9 cellular contexts compared by ENCODE assay signal in the genomic region with DNA sequence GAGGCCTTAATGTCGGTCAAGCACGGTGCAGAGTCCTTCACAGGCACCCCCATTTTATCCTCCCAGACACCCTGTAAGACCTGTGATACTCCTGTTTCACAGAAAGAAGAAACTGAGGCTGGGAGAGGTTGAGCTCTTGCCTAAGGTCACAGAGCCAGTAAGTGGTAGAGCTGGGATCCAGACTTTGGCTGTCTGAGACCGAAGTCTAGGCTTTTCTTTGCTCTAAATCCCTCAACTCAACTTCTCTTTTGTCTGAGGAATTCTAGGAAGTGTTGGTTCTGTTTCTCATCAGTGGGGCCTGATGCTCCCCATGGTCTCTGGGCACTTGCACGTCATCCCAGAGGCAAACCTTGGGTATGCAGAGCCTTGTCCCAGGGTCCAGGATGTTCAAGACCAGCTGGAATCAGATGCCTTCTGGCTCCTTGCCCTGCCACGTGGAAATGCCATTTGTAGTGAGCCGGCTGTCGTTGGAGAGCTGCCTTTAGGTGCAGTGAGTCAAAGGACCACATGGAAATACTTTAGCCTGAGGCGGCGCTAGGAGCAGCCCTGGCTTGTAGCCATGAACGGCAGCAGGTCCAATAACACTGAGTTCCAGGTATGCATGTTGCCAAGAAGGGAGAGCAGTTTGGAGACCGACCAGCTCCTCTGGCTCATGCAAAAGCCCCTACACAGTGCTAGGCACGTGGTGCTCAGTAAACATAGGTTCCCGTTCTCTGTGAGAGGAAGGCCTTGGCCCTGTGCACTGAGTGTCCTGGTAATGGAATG. TPM values are rescaled to one million over a fixed set of nuclear protein-coding genes. Genes with fewer than 3 reads are reported as not detected.
DNase-seq lines count a peak whose midpoint lies in the region; ATAC-seq, FAIRE-seq and TF ChIP-seq lines count a peak whose summit lies in the region.
"Had no signal": no experiment of that assay in that cellular context is flagged by ENCODE, and none has a peak within 500 bp of the region (broad histone marks: within the 10 kb centered on the region; RNA-seq: fewer than 3 reads in every experiment).

No MANE protein-coding gene starts in this region.

- no peaks in the 10 kb centered on the region for H3K36me3 ChIP-seq in esophagus muscularis mucosa
- H3K36me3 ChIP-seq in MM.1S (replicated peaks; ENCODE audit: insufficient read depth, low read length) = no peaks in the 10 kb centered on the region

- H3K27me3 ChIP-seq in esophagus muscularis mucosa = peaks cover 0 to 18% (median 0%) of the 10 kb centered on the region in 4 donors
- H3K27me3 ChIP-seq in MM.1S (replicated peaks; ENCODE audit: insufficient read depth, low read length) = no peaks in the 10 kb centered on the region

- H3K79me2 ChIP-seq in MM.1S (ENCODE audit: low read length) = no peaks in the 10 kb centered on the region

- no peak overlapping the region for H3K4me3 ChIP-seq in esophagus muscularis mucosa
- H3K4me3 ChIP-seq in retinal pigment epithelial cell (ENCODE audit: low read length) = no peak overlapping the region
- H3K4me3 ChIP-seq in MM.1S (ENCODE audit: low read length) = no peak overlapping the region

- H3K4me1 ChIP-seq in esophagus muscularis mucosa (peaks cover 14 to 19% (median 17%) of the 10 kb centered on the region in 4 donors), MM.1S (ENCODE audit: low read length) (no peaks in the 10 kb centered on the region)

- H3F3A ChIP-seq in MM.1S (ENCODE audit: insufficient read depth, low read length) = no peaks in the 10 kb centered on the region

- H3K9me2 ChIP-seq in MM.1S (replicated peaks; ENCODE audit: insufficient read depth, low read length) = no peaks in the 10 kb centered on the region

- no peak overlapping the region for H3K9ac ChIP-seq in MM.1S (ENCODE audit: low read length)

- WGBS in esophagus muscularis mucosa = 48% methylated on average over 8 of the region's 13 CpGs

- H3K4me2 ChIP-seq in MM.1S (ENCODE audit: low read depth, low read length) = no peak overlapping the region

- DNase-seq in NCI-H446 treated with DMSO at 0.1 percent for 48 hours (lab: John Stamatoyannopoulos, UW) (peak; percentile 92), esophagus muscularis mucosa (ENCODE audit: extremely low spot score) (peak; percentile 91), retinal pigment epithelial cell (ENCODE audit: low read depth) (peak; percentile 98), NCI-H2227 treated with DMSO at 0.1 percent for 48 hours (lab: John Stamatoyannopoulos, UW) (no peak), MM.1S (no peak)
- DNase-seq: activated naive CD8-positive, alpha-beta T cell treated with anti-CD3 and anti-CD28 coated beads, Interleukin-2, amount 10 ng/mL, durations not matched to agents 7 days and 5 days had no signal

- intact Hi-C loops in esophagus muscularis mucosa (cut with DNase I) = no loop called here

- H3K9me3 ChIP-seq in esophagus muscularis mucosa (no peaks in the 10 kb centered on the region), MM.1S (replicated peaks; ENCODE audit: insufficient read depth, low read length) (no peaks in the 10 kb centered on the region)

- ATAC-seq in HG02970 (IDR thresholded peaks at IDR 0.05; ENCODE audit: low FRiP score, unreplicated experiment) (no peak), HG03095 (IDR thresholded peaks at IDR 0.05; ENCODE audit: unreplicated experiment) (no peak)

- no peak for TF ChIP-seq CTCF in esophagus muscularis mucosa (IDR thresholded peaks at IDR 0.05)
- TF ChIP-seq CTCF in retinal pigment epithelial cell (conservative IDR thresholded peaks at IDR 0.05; ENCODE audit: low read depth, low read length) = no peak
- no peak for TF ChIP-seq CTCF in MM.1S (IDR thresholded peaks at IDR 0.05; ENCODE audit: low read length)

- no peak for TF ChIP-seq EP300 in esophagus muscularis mucosa (IDR thresholded peaks at IDR 0.05)

- no peak overlapping the region for H2AFZ ChIP-seq in MM.1S (ENCODE audit: low read length)

- peak; percentile 100 for FAIRE-seq in G401.6 (lab: Jason Lieb, UNC)

- H3K27ac ChIP-seq in esophagus muscularis mucosa (replicated peaks in 1 of 4) (peak overlapping the region in 3 of 4 donors; percentile 1 to 48 (median 25)), MM.1S (ENCODE audit: low read length) (no peak overlapping the region)

- no peaks in the 10 kb centered on the region for H4K20me1 ChIP-seq in MM.1S (ENCODE audit: insufficient read depth, low read length)

- TF ChIP-seq POLR2A in esophagus muscularis mucosa (IDR thresholded peaks at IDR 0.05; ENCODE audit: low read depth) = no peak

RNA-seq across cellular contexts. Expression of gene DCANP1, which starts 9.2 kb away (rescaled TPM):
- under 1 TPM in 1 of 4 donors, not detected in 3; 0.26 TPM for total RNA-seq in esophagus muscularis mucosa
- total RNA-seq: activated naive CD8-positive, alpha-beta T cell treated with anti-CD3 and anti-CD28 coated beads, Interleukin-2, amount 10 ng/mL, durations not matched to agents 7 days and 5 days had no signal

RNA-seq across cellular contexts. Expression of gene TIFAB, which starts 14.2 kb away (rescaled TPM):
- total RNA-seq in esophagus muscularis mucosa = not detected
- total RNA-seq: activated naive CD8-positive, alpha-beta T cell treated with anti-CD3 and anti-CD28 coated beads, Interleukin-2, amount 10 ng/mL, durations not matched to agents 7 days and 5 days had no signal

RNA-seq across cellular contexts. Expression of gene MACROH2A1, which starts 38.9 kb away (rescaled TPM):
- 100 to 1,000 TPM; 144 to 152 (median 149) TPM for total RNA-seq in esophagus muscularis mucosa

Comparison
In these comparisons a context has a peak if more than half of its experiments do, and no peak if none do; other contexts are left out.
1. DNase-seq: peak in NCI-H446 treated with DMSO at 0.1 percent for 48 hours (single experiment), esophagus muscularis mucosa (single experiment) and retinal pigment epithelial cell (single experiment); none in NCI-H2227 treated with DMSO at 0.1 percent for 48 hours (single experiment) and MM.1S (single experiment).